In genomic region chr15:29083858-29084257, GRCh38 we compare ENCODE assay signal across 23 cellular contexts.
DNase-seq lines count a peak whose midpoint lies in the region; ATAC-seq, FAIRE-seq and TF ChIP-seq lines count a peak whose summit lies in the region.
"Had no signal": no experiment of that assay in that cellular context is flagged by ENCODE, and none has a peak within 500 bp of the region (broad histone marks: within the 10 kb centered on the region; RNA-seq: fewer than 3 reads in every experiment).

No MANE protein-coding gene starts in this region.

- H3K27ac ChIP-seq in HepG2 (ENCODE audit: extremely low read length, insufficient read depth, low read length) (no peak overlapping the region), right lobe of liver (no peak overlapping the region), A549 (no peak overlapping the region), VCaP (peak overlapping the region; percentile 62), vagina (no peak overlapping the region), dorsolateral prefrontal cortex (peak overlapping the region in 2 of 59 donors; percentile 11 to 16)
- H3K27ac ChIP-seq: BLaER1 had no signal

- H2AFZ ChIP-seq in HepG2 (ENCODE audit: low read length), result no peak overlapping the region

- no peak overlapping the region for H3K9ac ChIP-seq in HepG2 (ENCODE audit: insufficient read depth, low read depth, low read length)
- H3K9ac ChIP-seq: BLaER1 had no signal

- no peak for TF ChIP-seq RAD21 in HepG2 (CRISPR knock-in tag; IDR thresholded peaks at IDR 0.05)
- no peak for TF ChIP-seq RAD21 in A549 (conservative IDR thresholded peaks at IDR 0.05 in 1 of 2, IDR thresholded peaks at IDR 0.05 in 1 of 2)

- TF ChIP-seq EP300 in HepG2 (IDR thresholded peaks at IDR 0.05; ENCODE audit: low read depth in 2 of 2, low read length in 2 of 2), result no peak
- no peak for TF ChIP-seq EP300 in HepG2 (CRISPR knock-in tag; IDR thresholded peaks at IDR 0.05; ENCODE audit: borderline replicate concordance)
- TF ChIP-seq EP300 in A549 (IDR thresholded peaks at IDR 0.05), result no peak

- intact Hi-C loops in HepG2 (cut with micrococcal nuclease; ENCODE audit: unreplicated experiment), result no loop called here
- intact Hi-C loops in right lobe of liver (cut with DNase I), result no loop called here
- intact Hi-C loops in vagina (cut with DNase I), result no loop called here
- intact Hi-C loops in dorsolateral prefrontal cortex (cut with DNase I), result no loop called here

- in situ Hi-C loops in HepG2 (cut with HindIII; ENCODE audit: extremely low pct_ligation_motif_present, low pct_unique_long_range_greater_than_20kb), result no loop called here

- H3K36me3 ChIP-seq in HepG2 (replicated peaks in 1 of 2; ENCODE audit: control insufficient read depth in 1 of 2, insufficient read depth in 2 of 2, low read length in 2 of 2), result no peaks in the 10 kb centered on the region
- no peaks in the 10 kb centered on the region for H3K36me3 ChIP-seq in right lobe of liver
- no peaks in the 10 kb centered on the region for H3K36me3 ChIP-seq in vagina
- H3K36me3 ChIP-seq: BE2C had no signal

- FAIRE-seq in HepG2 (lab: Jason Lieb, UNC), result no peak
- FAIRE-seq in A549 (lab: Jason Lieb, UNC), result no peak
- FAIRE-seq in frontal cortex (lab: Jason Lieb, UNC), result peak; percentile 57
- FAIRE-seq: D721Med, G401.6, GM12891, GM19239 had no signal

- H3K27me3 ChIP-seq in HepG2 (ENCODE audit: control insufficient read depth in 1 of 2, insufficient read depth in 2 of 2, low read length in 2 of 2) (no peaks in the 10 kb centered on the region), right lobe of liver (no peaks in the 10 kb centered on the region), vagina (no peaks in the 10 kb centered on the region), dorsolateral prefrontal cortex (no peaks in the 10 kb centered on the region)
- H3K27me3 ChIP-seq: BE2C, BLaER1 had no signal

- no TSS peak for BruUV-seq in HepG2 (replicated peaks; lab: Mats Ljungman, UMichigan)

- H3K9me3 ChIP-seq in HepG2 (ENCODE audit: low read length) (no peaks in the 10 kb centered on the region), right lobe of liver (no peaks in the 10 kb centered on the region), A549 (no peaks in the 10 kb centered on the region), vagina (no peaks in the 10 kb centered on the region)
- H3K9me3 ChIP-seq: BE2C, BLaER1 had no signal

- no peak for TF ChIP-seq POLR2A in HepG2 (IDR thresholded peaks at IDR 0.05; ENCODE audit: insufficient read depth in 1 of 2, low read depth in 2 of 2, low read length in 2 of 2)
- TF ChIP-seq POLR2A in right lobe of liver (IDR thresholded peaks at IDR 0.05), result no peak
- no peak for TF ChIP-seq POLR2A in A549 (IDR thresholded peaks at IDR 0.05; ENCODE audit: low read length)
- no peak for TF ChIP-seq POLR2A in vagina (IDR thresholded peaks at IDR 0.05)

- no peak overlapping the region for H3K4me2 ChIP-seq in HepG2 (ENCODE audit: low read depth, low read length)
- no peak overlapping the region for H3K4me2 ChIP-seq in A549
- H3K4me2 ChIP-seq: BLaER1 had no signal

- TF ChIP-seq CTCF in HepG2 (CRISPR knock-in tag; IDR thresholded peaks at IDR 0.05) (no peak), right lobe of liver (IDR thresholded peaks at IDR 0.05) (no peak), A549 (IDR thresholded peaks at IDR 0.05) (no peak), VCaP (conservative IDR thresholded peaks at IDR 0.05) (no peak), vagina (IDR thresholded peaks at IDR 0.05) (no peak), dorsolateral prefrontal cortex (IDR thresholded peaks at IDR 0.05 in 54 of 56, conservative IDR thresholded peaks at IDR 0.05 in 2 of 56; ENCODE audit: low read depth in 1 of 56, partially characterized antibody in 56 of 56) (no peak)

- no peaks in the 10 kb centered on the region for H3K4me1 ChIP-seq in HepG2 (ENCODE audit: insufficient read depth, low read length)
- no peaks in the 10 kb centered on the region for H3K4me1 ChIP-seq in right lobe of liver
- no peaks in the 10 kb centered on the region for H3K4me1 ChIP-seq in A549
- no peaks in the 10 kb centered on the region for H3K4me1 ChIP-seq in vagina
- H3K4me1 ChIP-seq: BE2C, Caco-2 had no signal

- no peak overlapping the region for H3K4me3 ChIP-seq in HepG2 (replicated peaks in 1 of 3; ENCODE audit: insufficient read depth in 1 of 3, low read depth in 2 of 3, low read length in 3 of 3)
- no peak overlapping the region for H3K4me3 ChIP-seq in right lobe of liver
- H3K4me3 ChIP-seq in A549, result no peak overlapping the region
- no peak overlapping the region for H3K4me3 ChIP-seq in vagina
- H3K4me3 ChIP-seq in dorsolateral prefrontal cortex, result no peak overlapping the region
- H3K4me3 ChIP-seq: BLaER1 had no signal

- DNase-seq in HepG2 (ENCODE audit: low spot score), result no peak
- DNase-seq in right lobe of liver, result no peak
- DNase-seq in A549 (ENCODE audit: low read depth in 1 of 2, low spot score in 1 of 2), result no peak
- no peak for DNase-seq in frontal cortex (ENCODE audit: low spot score in 2 of 2)
- DNase-seq in vagina (ENCODE audit: extremely low spot score in 2 of 2), result no peak
- DNase-seq in dorsolateral prefrontal cortex, result no peak
- DNase-seq: 8988T; ACHN; BE2C; C1 segment of cervical spinal cord; Caco-2; Calu3; CD4-positive, alpha-beta T cell; CD8-positive, alpha-beta T cell; DMS79 treated with DMSO at 0.1 percent for 48 hours; GF-D8 had no signal

- POLR2A ChIA-PET in HepG2 (lab: Yijun Ruan, JAX), result no interaction called here
- POLR2A ChIA-PET in A549 (lab: Yijun Ruan, JAX), result no interaction called here

- H4K20me1 ChIP-seq in HepG2 (ENCODE audit: insufficient read depth, low read length), result no peaks in the 10 kb centered on the region
- H4K20me1 ChIP-seq: BLaER1 had no signal

- H3K79me2 ChIP-seq in HepG2 (ENCODE audit: insufficient read depth, low read length), result no peaks in the 10 kb centered on the region

- CTCF ChIA-PET in HepG2 (lab: Yijun Ruan, JAX; ENCODE audit: low intra/inter-chr PET ratio, low total read pairs), result no interaction called here
- CTCF ChIA-PET in A549 (lab: Yijun Ruan, JAX), result interaction anchor here (0.6 to 20.0 kb wide), 4 partner anchors 13 to 168 kb away, joined by 3 to 228 read pairs (median 3); no protein-coding TSS in a partner anchor

- WGBS in HepG2 (ENCODE audit: low lambda C conversion rate), result 57% methylated on average over 2 of the region's 2 CpGs
- WGBS in right lobe of liver (ENCODE audit: insufficient coverage, low coverage, low lambda C conversion rate, missing lambda C conversion rate), result 82% methylated on average over 2 of the region's 2 CpGs
- WGBS in A549 (ENCODE audit: missing lambda C conversion rate), result 52% methylated on average over 2 of the region's 2 CpGs

- ATAC-seq in HepG2 (no peak), right lobe of liver (no peak), A549 (no peak), GM19351 (IDR thresholded peaks at IDR 0.05; ENCODE audit: unreplicated experiment) (no peak)
- ATAC-seq: CD8-positive, alpha-beta T cell had no signal

TF ChIP-seq in HepG2, 621 proteins besides CTCF, POLR2A, EP300 and RAD21:
- TF ChIP-seq NAIF1 (CRISPR knock-in tag; IDR thresholded peaks at IDR 0.05; ENCODE audit: borderline replicate concordance), result no peak
- TF ChIP-seq MAFK (conservative IDR thresholded peaks at IDR 0.05 in 1 of 2, IDR thresholded peaks at IDR 0.05 in 1 of 2; ENCODE audit: low read length in 2 of 2), result 0 out of 4 replicates have a peak, but pooled peaks of 1 of the 2 experiments have one; percentile 1
- TF ChIP-seq MAFF (IDR thresholded peaks at IDR 0.05; ENCODE audit: low read depth, low read length), result peak; percentile 23; the same call in 1 of the 2 replicates

TF ChIP-seq in A549, 52 proteins besides CTCF, POLR2A, EP300 and RAD21:
- TF ChIP-seq GATA3 (IDR thresholded peaks at IDR 0.05; ENCODE audit: borderline replicate concordance), result no peak
- TF ChIP-seq MAFK (IDR thresholded peaks at IDR 0.05; ENCODE audit: partially characterized antibody), result peak; percentile 23
- no peak for TF ChIP-seq HES2 (IDR thresholded peaks at IDR 0.05)
- TF ChIP-seq MAZ (IDR thresholded peaks at IDR 0.05; ENCODE audit: borderline replicate concordance, low read depth, low read length), result no peak
